8 cellular contexts compared by ENCODE assay signal in genomic region chr21:36800734-36801133, GRCh38.
"Had no signal": no experiment of that assay in that cellular context is flagged by ENCODE, and none has a peak within 500 bp of the region (broad histone marks: within the 10 kb centered on the region; RNA-seq: fewer than 3 reads in every experiment).

No MANE protein-coding gene starts in this region.

- DNase-seq: GDM1, GF-D8 had no signal

- FAIRE-seq: G401.6, GM12878, GM12891, GM12892, GM18507, GM19239 had no signal

- ATAC-seq: GM12878 had no signal

- H3K4me3 ChIP-seq: GM12878 had no signal
